8 cellular contexts compared by ENCODE assay signal in the genomic region with DNA sequence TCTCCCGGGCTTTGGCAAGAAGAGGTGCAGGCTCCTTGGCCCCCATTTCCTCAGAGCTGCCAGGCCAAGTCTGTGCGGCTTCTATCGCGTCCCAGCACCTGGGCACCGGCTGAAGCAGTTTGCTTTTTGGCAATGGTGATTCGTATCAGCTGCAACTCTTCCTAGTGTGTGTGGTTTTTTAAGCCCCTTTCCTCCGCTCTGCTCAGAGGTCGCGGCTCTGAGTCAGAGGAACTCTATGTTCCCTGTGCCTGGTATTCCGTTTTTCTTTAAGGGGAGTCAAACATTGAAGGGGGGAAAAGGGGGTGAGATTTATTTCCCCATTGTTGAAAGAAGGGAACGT. TPM values are rescaled to one million over a fixed set of nuclear protein-coding genes. Genes with fewer than 3 reads are reported as not detected.
A peak's percentile ranks its signal among the peaks of the same experiment; 100 is the strongest.
DNase-seq lines count a peak whose midpoint lies in the region; ATAC-seq and TF ChIP-seq lines count a peak whose summit lies in the region.

No MANE protein-coding gene starts in this region.

- intact Hi-C loops in CD4-positive, alpha-beta T cell (cut with DNase I, micrococcal nuclease): loop anchor here (2.0 to 10.0 kb wide), 8 partner anchors 13 to 1489 kb away; partner anchors contain the start of genes CEP70 (in 1 of the 2), COPB2 (in 1 of the 2), DBR1 (in 1 of the 2) and NMNAT3 (in 1 of the 2)
- intact Hi-C loops in prostate gland (cut with DNase I): loop anchor here (5.0 to 10.0 kb wide), 2 partner anchors 139 to 407 kb away; partner anchors contain the start of genes CEP70 and NME9

- H3K27ac ChIP-seq in CD4-positive, alpha-beta T cell (ENCODE audit: low read depth, low read length): peak overlapping the region; percentile 83
- H3K27ac ChIP-seq in VCaP (peak overlapping the region; percentile 96), prostate gland (peak overlapping the region; percentile 89 to 96)

- ATAC-seq in CD4-positive, alpha-beta T cell (ENCODE audit: poor library complexity): peak; percentile 16
- ATAC-seq in HG02938 (IDR thresholded peaks at IDR 0.05; ENCODE audit: unreplicated experiment) (peak; percentile 32), GM18502 (IDR thresholded peaks at IDR 0.05; ENCODE audit: poor library complexity, unreplicated experiment) (no peak), GM21619 (IDR thresholded peaks at IDR 0.05; ENCODE audit: unreplicated experiment) (no peak)

- POLR2A ChIA-PET in CD4-positive, alpha-beta T cell (lab: Charles Lee): interaction anchor here (1.0 to 4.0 kb wide), 5 partner anchors 14 to 1992 kb away, joined by 3 to 45 read pairs (median 5); partner anchors contain the start of genes CEP70, DBR1 and MSL2

- peaks cover 25% of the 10 kb centered on the region for H3K36me3 Mint-ChIP-seq in CD4-positive, alpha-beta T cell (ENCODE audit: low read depth)

- peak overlapping the region; percentile 92 for H3K27ac Mint-ChIP-seq in CD4-positive, alpha-beta T cell

- H3K4me3 ChIP-seq in foreskin fibroblast (ENCODE audit: low read depth in 1 of 2, low read length in 2 of 2): peak overlapping the region; percentile 61 to 63
- peak overlapping the region; percentile 72 to 98 for H3K4me3 ChIP-seq in prostate gland

- TF ChIP-seq CTCF in CD4-positive, alpha-beta T cell (IDR thresholded peaks at IDR 0.05): no peak
- TF ChIP-seq CTCF in VCaP (conservative IDR thresholded peaks at IDR 0.05) (no peak), foreskin fibroblast (IDR thresholded peaks at IDR 0.05; ENCODE audit: low read depth, low read length) (no peak), prostate gland (IDR thresholded peaks at IDR 0.05) (no peak)

- H3K27me3 ChIP-seq in CD4-positive, alpha-beta T cell (ENCODE audit: control insufficient read depth, insufficient read depth, low read length): peaks cover 8% of the 10 kb centered on the region
- no peaks in the 10 kb centered on the region for H3K27me3 ChIP-seq in prostate gland (replicated peaks; ENCODE audit: insufficient read depth)

- TF ChIP-seq POLR2A in prostate gland (IDR thresholded peaks at IDR 0.05): no peak

- no peaks in the 10 kb centered on the region for H3K9me3 ChIP-seq in CD4-positive, alpha-beta T cell (ENCODE audit: control insufficient read depth, low read length)
- no peaks in the 10 kb centered on the region for H3K9me3 ChIP-seq in prostate gland

- CTCF ChIA-PET in CD4-positive, alpha-beta T cell (lab: Charles Lee): no interaction called here

- H3K4me1 ChIP-seq in prostate gland (replicated peaks): no peaks in the 10 kb centered on the region

- peak in 6 of 10 experiments; percentile 11 to 44 (median 20) for DNase-seq in CD4-positive, alpha-beta T cell
- DNase-seq in foreskin fibroblast (peak; percentile 73 to 85), prostate gland (ENCODE audit: low spot score) (no peak), midbrain (lab: John Stamatoyannopoulos, UW) (no peak)

- H3K9me3 Mint-ChIP-seq in CD4-positive, alpha-beta T cell: no peaks in the 10 kb centered on the region

- peak overlapping the region; percentile 97 for H3K4me3 Mint-ChIP-seq in CD4-positive, alpha-beta T cell

- WGBS in prostate gland: 0% methylated on average over 11 of the region's 11 CpGs

- peaks cover 49% of the 10 kb centered on the region for H3K4me1 Mint-ChIP-seq in CD4-positive, alpha-beta T cell (ENCODE audit: low read depth)

- peaks cover 4% of the 10 kb centered on the region for H3K27me3 Mint-ChIP-seq in CD4-positive, alpha-beta T cell

- H3K36me3 ChIP-seq in prostate gland: no peaks in the 10 kb centered on the region

RNA-seq across cellular contexts. Expression of gene ARMC8, which starts 0.9 kb away (rescaled TPM):
- 10 to 100 TPM; 62.8 to 62.9 TPM for total RNA-seq in CD4-positive, alpha-beta T cell
- total RNA-seq in prostate gland: 10 to 100 TPM; 34.8 to 44.0 TPM

RNA-seq across cellular contexts. Expression of gene DBR1, which starts 13.3 kb away (rescaled TPM):
- total RNA-seq in CD4-positive, alpha-beta T cell: 10 to 100 TPM; 23.1 to 24.6 TPM
- total RNA-seq in prostate gland: 10 to 100 TPM in 1 of 2 donors, 1 to 10 TPM in 1; 9.1 to 15.8 TPM

RNA-seq across cellular contexts. Expression of gene A4GNT, which starts 55.8 kb away (rescaled TPM):
- total RNA-seq in CD4-positive, alpha-beta T cell: not detected
- total RNA-seq in prostate gland: not detected

Comparison
In these comparisons a context has a peak if more than half of its experiments do, and no peak if none do; other contexts are left out.
1. ATAC-seq: peak in CD4-positive, alpha-beta T cell (single experiment) and HG02938 (single experiment); none in GM18502 (single experiment) and GM21619 (single experiment).
2. DNase-seq: peak in CD4-positive, alpha-beta T cell (6 of 10) and foreskin fibroblast (2 of 2); none in prostate gland (single experiment) and midbrain (single experiment).
3. Peak in every context shown above with its lines, with median percentiles within 50 percentile points of each other: H3K27ac ChIP-seq.